In the genomic region with DNA sequence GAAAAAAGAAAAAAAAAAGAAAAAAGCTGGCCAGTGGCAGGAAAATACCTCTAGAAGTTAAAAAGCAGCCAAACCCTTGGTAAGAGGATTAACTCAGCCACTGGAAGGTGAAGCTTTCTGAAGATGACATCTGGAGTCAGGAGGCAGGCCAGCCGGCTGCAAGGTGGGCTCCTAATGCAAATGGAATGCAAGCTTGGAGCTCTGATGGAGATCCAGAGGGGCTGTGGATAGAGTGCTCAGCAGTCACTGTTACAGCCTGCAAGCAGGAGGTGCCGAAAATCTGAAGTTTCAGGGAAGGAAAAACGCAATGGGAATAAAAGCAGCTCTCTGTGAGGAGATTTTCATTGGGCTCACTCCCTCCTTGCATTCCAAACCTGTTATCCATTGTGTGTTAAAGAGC, we compare ENCODE assay signal across 16 cellular contexts. TPM values are rescaled to one million over a fixed set of nuclear protein-coding genes. Genes with fewer than 3 reads are reported as not detected.
A peak's percentile ranks its signal among the peaks of the same experiment; 100 is the strongest.
DNase-seq lines count a peak whose midpoint lies in the region; TF ChIP-seq lines count a peak whose summit lies in the region.
"Had no signal": no experiment of that assay in that cellular context is flagged by ENCODE, and none has a peak within 500 bp of the region (broad histone marks: within the 10 kb centered on the region; RNA-seq: fewer than 3 reads in every experiment).

No MANE protein-coding gene starts in this region.

- TF ChIP-seq CTCF in neural progenitor cell (IDR thresholded peaks at IDR 0.05) = no peak

- peaks cover 17% of the 10 kb centered on the region for H3K4me1 Mint-ChIP-seq in neural progenitor cell
- H3K4me1 Mint-ChIP-seq: CD8-positive, alpha-beta memory T cell had no signal

- in situ Hi-C loops in KBM-7 (cut with MboI; ENCODE audit: low pct_unique_long_range_greater_than_20kb, low sequenced_read_pairs) = no loop called here

- H3K27ac Mint-ChIP-seq in neural progenitor cell = peak overlapping the region; percentile 70
- H3K27ac Mint-ChIP-seq: CD8-positive, alpha-beta memory T cell had no signal

- DNase-seq in ELF-1 (ENCODE audit: low read depth, low spot score) (peak; percentile 10), NCI-H524 treated with DMSO at 0.1 percent for 48 hours (lab: John Stamatoyannopoulos, UW) (peak; percentile 63), neural progenitor cell (ENCODE audit: low spot score) (peak; percentile 89), NCI-H526 treated with DMSO at 0.1 percent for 48 hours (lab: John Stamatoyannopoulos, UW) (no peak), NCI-H1417 treated with DMSO at 0.1 percent for 48 hours (lab: John Stamatoyannopoulos, UW) (no peak), KBM-7 (no peak)
- DNase-seq in effector memory CD4-positive, alpha-beta T cell = no peak
- DNase-seq: 8988T; AML-193; Caco-2; CD8-positive, alpha-beta memory T cell; DND-41; GF-D8 had no signal

- no peak overlapping the region for H3K4me3 ChIP-seq in ectodermal cell (ENCODE audit: insufficient read depth, low read depth, low read length)
- H3K4me3 ChIP-seq in neural progenitor cell = no peak overlapping the region
- H3K4me3 ChIP-seq in effector memory CD4-positive, alpha-beta T cell (ENCODE audit: insufficient read depth, low read depth, low read length, poor library complexity, severe bottlenecking) = no peak overlapping the region
- H3K4me3 ChIP-seq: BLaER1 had no signal

- no peaks in the 10 kb centered on the region for H3K79me2 ChIP-seq in neural progenitor cell (ENCODE audit: low read depth)

- H3K9ac ChIP-seq in neural progenitor cell = no peak overlapping the region
- H3K9ac ChIP-seq: BLaER1 had no signal

- H3K4me3 Mint-ChIP-seq in neural progenitor cell = no peak overlapping the region
- H3K4me3 Mint-ChIP-seq: CD8-positive, alpha-beta memory T cell had no signal

- H3F3A ChIP-seq in neural progenitor cell (ENCODE audit: low read depth) = peaks cover 40% of the 10 kb centered on the region

- no peak overlapping the region for H2AFZ ChIP-seq in neural progenitor cell (replicated peaks)

- H3K27ac ChIP-seq in ectodermal cell (ENCODE audit: insufficient read depth, low read depth, low read length, poor library complexity, severe bottlenecking) = peak overlapping the region; percentile 71
- H3K27ac ChIP-seq in neural progenitor cell = peak overlapping the region; percentile 86
- no peak overlapping the region for H3K27ac ChIP-seq in effector memory CD4-positive, alpha-beta T cell (ENCODE audit: insufficient read depth, low read length, poor library complexity, severe bottlenecking)
- H3K27ac ChIP-seq: BLaER1, HL-60 had no signal

- H3K36me3 Mint-ChIP-seq in neural progenitor cell = no peaks in the 10 kb centered on the region
- H3K36me3 Mint-ChIP-seq: CD8-positive, alpha-beta memory T cell had no signal

- H3K27me3 Mint-ChIP-seq in neural progenitor cell (ENCODE audit: insufficient read depth, low read depth) = peaks cover 7% of the 10 kb centered on the region

- H3K9me3 Mint-ChIP-seq in neural progenitor cell = peaks cover 11% of the 10 kb centered on the region

- WGBS in ectodermal cell, 2 experiments = 22 to 40% methylated on average over 3 of the region's 3 CpGs

- H3K9me3 ChIP-seq in ectodermal cell (ENCODE audit: control insufficient read depth, low read length) = no peaks in the 10 kb centered on the region
- no peaks in the 10 kb centered on the region for H3K9me3 ChIP-seq in neural progenitor cell (ENCODE audit: low read depth)
- no peaks in the 10 kb centered on the region for H3K9me3 ChIP-seq in effector memory CD4-positive, alpha-beta T cell (ENCODE audit: control insufficient read depth, low read length)
- H3K9me3 ChIP-seq: Caco-2 had no signal

- H3K4me1 ChIP-seq in ectodermal cell (ENCODE audit: control insufficient read depth, insufficient read depth, low read length) (peaks cover 3% of the 10 kb centered on the region), neural progenitor cell (peaks cover 37% of the 10 kb centered on the region)
- H3K4me1 ChIP-seq in effector memory CD4-positive, alpha-beta T cell (ENCODE audit: control insufficient read depth, insufficient read depth, low read length, poor library complexity, severe bottlenecking) = no peaks in the 10 kb centered on the region
- H3K4me1 ChIP-seq: BLaER1, Caco-2 had no signal

- no peaks in the 10 kb centered on the region for H4K20me1 ChIP-seq in neural progenitor cell (ENCODE audit: low read depth)
- H4K20me1 ChIP-seq: BLaER1 had no signal

- H3K27me3 ChIP-seq in ectodermal cell (ENCODE audit: control insufficient read depth, insufficient read depth, low read length, poor library complexity, severe bottlenecking) (no peaks in the 10 kb centered on the region), neural progenitor cell (no peaks in the 10 kb centered on the region)
- no peaks in the 10 kb centered on the region for H3K27me3 ChIP-seq in effector memory CD4-positive, alpha-beta T cell (replicated peaks; ENCODE audit: control insufficient read depth, insufficient read depth, low read length, poor library complexity, severe bottlenecking)
- H3K27me3 ChIP-seq: BLaER1 had no signal

- H3K36me3 ChIP-seq in ectodermal cell (ENCODE audit: control insufficient read depth, insufficient read depth, low read length) (no peaks in the 10 kb centered on the region), neural progenitor cell (no peaks in the 10 kb centered on the region)
- H3K36me3 ChIP-seq in effector memory CD4-positive, alpha-beta T cell (ENCODE audit: control insufficient read depth, insufficient read depth, low read length) = no peaks in the 10 kb centered on the region
- H3K36me3 ChIP-seq: BLaER1 had no signal

- peak overlapping the region; percentile 62 for H3K4me2 ChIP-seq in neural progenitor cell
- H3K4me2 ChIP-seq: BLaER1 had no signal

RNA-seq across cellular contexts. Expression of a gene that starts 41.0 kb away (rescaled TPM):
- 0.54 TPM for polyA plus RNA-seq in ectodermal cell (2013, experiment 1 of 4)
- 1.3 TPM for polyA plus RNA-seq in ectodermal cell (2013, experiment 2 of 4)
- polyA plus RNA-seq in ectodermal cell (2013, experiment 3 of 4) = 1.1 TPM
- 2.2 TPM for polyA plus RNA-seq in ectodermal cell (2013, experiment 4 of 4)
- total RNA-seq in neural progenitor cell (ENCODE audit: low replicate concordance) = 1.1 and 2.8 TPM in 2 replicates
- total RNA-seq: Caco-2; CD8-positive, alpha-beta memory T cell had no signal

Comparison
In these comparisons a context has a peak if more than half of its experiments do, and no peak if none do; other contexts are left out.
1. DNase-seq: peak in ELF-1 (single experiment), NCI-H524 treated with DMSO at 0.1 percent for 48 hours (single experiment) and neural progenitor cell (single experiment); none in NCI-H526 treated with DMSO at 0.1 percent for 48 hours (single experiment), NCI-H1417 treated with DMSO at 0.1 percent for 48 hours (single experiment), effector memory CD4-positive, alpha-beta T cell (0 of 3) and KBM-7 (single experiment).